9 cellular contexts compared by ENCODE assay signal in the genomic region with DNA sequence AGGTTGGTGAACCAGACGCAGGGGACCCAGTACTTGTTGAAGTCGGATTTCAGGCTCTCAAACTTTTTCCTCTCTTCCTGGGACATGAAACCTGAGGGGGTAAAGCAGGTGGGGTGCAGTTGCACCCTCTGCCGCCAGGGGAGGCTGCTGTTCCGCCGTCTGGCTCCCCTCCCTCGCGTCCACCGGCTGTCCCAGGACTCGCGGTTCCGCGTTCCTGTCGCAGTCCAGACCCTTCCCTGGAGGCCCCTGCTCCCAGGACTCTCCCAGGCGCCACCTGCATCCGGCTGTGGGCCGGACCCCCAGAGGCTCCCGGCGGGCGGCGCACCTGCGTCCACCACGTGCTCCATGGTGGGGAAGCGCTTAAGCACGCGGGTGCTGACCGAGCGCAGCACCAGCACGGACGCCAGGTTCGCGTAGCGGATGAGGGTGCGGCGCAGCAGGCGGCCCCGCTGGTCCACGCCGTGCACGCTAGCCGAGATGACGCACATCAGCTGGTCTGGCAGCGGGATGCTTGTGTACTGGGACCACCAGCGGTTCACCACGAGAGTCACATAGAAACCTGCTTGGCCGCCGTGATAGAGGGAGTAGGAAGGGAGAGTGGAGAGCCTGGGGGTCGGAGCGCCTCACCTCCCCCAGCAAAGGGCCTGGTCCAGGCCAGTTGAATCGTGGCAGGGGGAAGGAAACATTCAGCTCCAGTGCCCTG. TPM values are rescaled to one million over a fixed set of nuclear protein-coding genes. Genes with fewer than 3 reads are reported as not detected.
A peak's percentile ranks its signal among the peaks of the same experiment; 100 is the strongest.
DNase-seq lines count a peak whose midpoint lies in the region; ATAC-seq, FAIRE-seq and TF ChIP-seq lines count a peak whose summit lies in the region.
"Had no signal": no experiment of that assay in that cellular context is flagged by ENCODE, and none has a peak within 500 bp of the region (broad histone marks: within the 10 kb centered on the region; RNA-seq: fewer than 3 reads in every experiment).

No MANE protein-coding gene starts in this region.

- H3K4me3 ChIP-seq in K562 (no peak overlapping the region), smooth muscle cell (peak overlapping the region; percentile 28)

- 58% methylated on average over 45 of the region's 49 CpGs for WGBS in K562 (ENCODE audit: insufficient coverage, low coverage, missing lambda C conversion rate)
- WGBS in smooth muscle cell (ENCODE audit: low lambda C conversion rate): 12% methylated on average over 47 of the region's 49 CpGs

- H2AFZ ChIP-seq in K562 (ENCODE audit: low read depth, low read length) (peak overlapping the region; percentile 78), smooth muscle cell (ENCODE audit: low read depth) (no peak overlapping the region)

- H3K4me2 ChIP-seq in K562 (ENCODE audit: insufficient read depth, low read length) (no peak overlapping the region; the same call in 1 of the 2 replicates), smooth muscle cell (peak overlapping the region; percentile 74)

- peak; percentile 73 for FAIRE-seq in K562 (lab: Jason Lieb, UNC)

- H3K4me1 ChIP-seq in K562 (replicated peaks in 1 of 2; ENCODE audit: control insufficient read depth in 2 of 2, insufficient read depth in 2 of 2, low read length in 2 of 2): peaks cover 8 to 18% of the 10 kb centered on the region in 2 experiments; a peak in 4 of 5 replicates
- peaks cover 12% of the 10 kb centered on the region for H3K4me1 ChIP-seq in smooth muscle cell (ENCODE audit: low read depth)

- POLR2A ChIA-PET in K562 (lab: Yijun Ruan, JAX): interaction anchor here (0.6 to 12.0 kb wide), 6 partner anchors 8 to 226 kb away, joined by 3 to 253 read pairs (median 6); partner anchors contain the start of genes BTBD19 and RPS8

- peaks cover 10% of the 10 kb centered on the region for H3F3A ChIP-seq in smooth muscle cell (ENCODE audit: low read depth)

- DNase-seq in GM10266 (ENCODE audit: extremely low spot score) (peak; percentile 80), K562 (ENCODE audit: extremely low read depth in 1 of 4, low spot score in 3 of 4) (peak; percentile 78 to 84 (median 82)), iPS-NIHi11 (ENCODE audit: low spot score) (peak; percentile 84), smooth muscle cell (lab: John Stamatoyannopoulos, UW; ENCODE audit: unreplicated experiment) (no peak)

- TF ChIP-seq EP300 in K562 (IDR thresholded peaks at IDR 0.05; ENCODE audit: low read length): no peak

- TF ChIP-seq CTCF in GM10266 (IDR thresholded peaks at IDR 0.05; ENCODE audit: control insufficient read depth, insufficient read depth, low read depth, missing control alignments) (peak; percentile 87), K562 (IDR thresholded peaks at IDR 0.05 in 2 of 3, conservative IDR thresholded peaks at IDR 0.05 in 1 of 3; ENCODE audit: insufficient read depth in 2 of 3, low read depth in 1 of 3, low read length in 3 of 3) (peak; percentile 95 to 99 (median 96)), smooth muscle cell (IDR thresholded peaks at IDR 0.05; ENCODE audit: borderline replicate concordance, insufficient read depth, poor library complexity, severe bottlenecking) (peak; percentile 92)

- H3K27ac ChIP-seq in K562 (ENCODE audit: extremely low read depth, low read depth, low read length) (no peak overlapping the region), smooth muscle cell (ENCODE audit: low read depth) (no peak overlapping the region)

- TF ChIP-seq POLR2A in K562 (conservative IDR thresholded peaks at IDR 0.05): no peak

- no peaks in the 10 kb centered on the region for H4K20me1 ChIP-seq in K562 (replicated peaks; ENCODE audit: control insufficient read depth, insufficient read depth, low read length)
- H4K20me1 ChIP-seq in smooth muscle cell (ENCODE audit: low read depth): peaks cover under 1% of the 10 kb centered on the region

- in situ Hi-C loops in K562 (cut with MboI): no loop called here

- intact Hi-C loops in K562 (cut with micrococcal nuclease): no loop called here

- no peaks in the 10 kb centered on the region for H3K9me3 ChIP-seq in K562 (replicated peaks; ENCODE audit: control insufficient read depth, insufficient read depth, low read depth, low read length)
- H3K9me3 ChIP-seq in smooth muscle cell (replicated peaks; ENCODE audit: low read depth): no peaks in the 10 kb centered on the region

- H3K79me2 ChIP-seq in K562 (ENCODE audit: control insufficient read depth, insufficient read depth, low read length) (no peaks in the 10 kb centered on the region), smooth muscle cell (ENCODE audit: low read depth) (no peaks in the 10 kb centered on the region)

- BruUV-seq in K562 (replicated peaks; lab: Mats Ljungman, UMichigan): no TSS peak

- no peak overlapping the region for H3K27ac Mint-ChIP-seq in T-helper 1 cell treated with Interleukin-12 subunit alpha and Interleukin-12 subunit beta and Interleukin-4 antibody, amounts not matched to agents 30 μg/mL and 1 μg/mL, for 36 hours

- peaks cover 6% of the 10 kb centered on the region for H3K36me3 Mint-ChIP-seq in T-helper 1 cell treated with Interleukin-12 subunit alpha and Interleukin-12 subunit beta and Interleukin-4 antibody, amounts not matched to agents 30 μg/mL and 1 μg/mL, for 36 hours (ENCODE audit: low read depth)

- H3K27me3 ChIP-seq in K562 (ENCODE audit: control insufficient read depth in 2 of 2, insufficient read depth in 2 of 2, low read length in 2 of 2) (no peaks in the 10 kb centered on the region), smooth muscle cell (ENCODE audit: low read depth) (no peaks in the 10 kb centered on the region)

- CTCF ChIA-PET in K562 (lab: Yijun Ruan, JAX; ENCODE audit: low intra/inter-chr PET ratio): no interaction called here

- peak; percentile 24 to 91 for TF ChIP-seq RAD21 in K562 (CRISPR knock-in tag; conservative IDR thresholded peaks at IDR 0.05 in 1 of 2, IDR thresholded peaks at IDR 0.05 in 1 of 2)

- ATAC-seq in HG03159 (IDR thresholded peaks at IDR 0.05; ENCODE audit: unreplicated experiment) (peak; percentile 51), K562 (peak; percentile 84), GM19328 (IDR thresholded peaks at IDR 0.05; ENCODE audit: unreplicated experiment) (no peak), HG03342 (IDR thresholded peaks at IDR 0.05; ENCODE audit: unreplicated experiment) (no peak)

- H3K36me3 ChIP-seq in K562 (ENCODE audit: control insufficient read depth, insufficient read depth, low read length) (peaks cover 4% of the 10 kb centered on the region; the same call in 2 of the 3 replicates), smooth muscle cell (ENCODE audit: low read depth) (no peaks in the 10 kb centered on the region)

- peaks cover 24% of the 10 kb centered on the region for H3K4me1 Mint-ChIP-seq in T-helper 1 cell treated with Interleukin-12 subunit alpha and Interleukin-12 subunit beta and Interleukin-4 antibody, amounts not matched to agents 30 μg/mL and 1 μg/mL, for 36 hours (ENCODE audit: low read depth)

- H3K9me3 Mint-ChIP-seq in T-helper 1 cell treated with Interleukin-12 subunit alpha and Interleukin-12 subunit beta and Interleukin-4 antibody, amounts not matched to agents 30 μg/mL and 1 μg/mL, for 36 hours: no peaks in the 10 kb centered on the region

- H3K27me3 Mint-ChIP-seq in T-helper 1 cell treated with Interleukin-12 subunit alpha and Interleukin-12 subunit beta and Interleukin-4 antibody, amounts not matched to agents 30 μg/mL and 1 μg/mL, for 36 hours (ENCODE audit: low read depth): no peaks in the 10 kb centered on the region

- peak overlapping the region; percentile 65 for H3K4me3 Mint-ChIP-seq in T-helper 1 cell treated with Interleukin-12 subunit alpha and Interleukin-12 subunit beta and Interleukin-4 antibody, amounts not matched to agents 30 μg/mL and 1 μg/mL, for 36 hours

- H3K9ac ChIP-seq in K562 (ENCODE audit: insufficient read depth in 1 of 2, low read depth in 2 of 2, low read length in 2 of 2) (peak overlapping the region in 1 of 2 experiments; percentile 18; a peak in 2 of 4 replicates), smooth muscle cell (ENCODE audit: low read depth) (no peak overlapping the region)

- H3K9me1 ChIP-seq in K562 (ENCODE audit: control insufficient read depth, insufficient read depth, low read length): no peaks in the 10 kb centered on the region

RNA-seq across cellular contexts. Expression of gene BEST4, which starts 1.7 kb away (rescaled TPM):
- 0.23 TPM in 1 of 2 replicates, not detected in the other for total RNA-seq in K562 (2011; cell fraction: chromatin; rRNA removed; ENCODE audit: low replicate concordance)
- not detected in 2 replicates for total RNA-seq in K562 (2011; cell fraction: nucleolus; rRNA removed)
- 0.38 TPM in 1 of 2 replicates, not detected in the other for total RNA-seq in K562 (2011; cell fraction: nucleoplasm; rRNA removed)
- total RNA-seq in K562 (2014; rRNA removed) (not detected in 2 replicates), K562 (2014; rRNA removed; fragmentation: Illumina TruSeq; extraction: Trizol) (not detected in 2 replicates), K562 (2015; rRNA removed; fragmentation: Illumina TruSeq; extraction: Trizol) (not detected in 2 replicates), K562 (2021) (not detected in 2 replicates), smooth muscle cell (0.54 TPM in 1 of 2 replicates, not detected in the other)
- polyA plus RNA-seq in K562 (2011; rRNA removed) (0.05 and 0.07 TPM in 2 replicates), K562 (2014; fragmentation: Illumina TruSeq; extraction: Trizol) (not detected in 2 replicates), K562 (2014; fragmentation: Nextera tagmentation; extraction: Ambion mirVana) (not detected), K562 (2014; rRNA removed) (0.11 TPM in 1 of 2 replicates, not detected in the other), smooth muscle cell (0.78 and 0.89 TPM in 2 replicates)
- polyA plus RNA-seq in K562 (2011; cell fraction: cytosol; rRNA removed): 0.07 and 0.13 TPM in 2 replicates
- polyA plus RNA-seq in K562 (2011; cell fraction: nucleus; rRNA removed): 0.24 and 0.60 TPM in 2 replicates
- polyA plus RNA-seq in K562 (2012): 0.04 and 0.06 TPM in 2 replicates
- not detected in 2 replicates for polyA minus RNA-seq in K562 (2011; rRNA and poly(A)+ RNA removed)
- polyA minus RNA-seq in K562 (2011; cell fraction: cytosol; rRNA and poly(A)+ RNA removed): not detected in 2 replicates
- not detected in 2 replicates for polyA minus RNA-seq in K562 (2011; cell fraction: nucleus; rRNA and poly(A)+ RNA removed)
- total RNA-seq: glomerular endothelial cell had no signal

RNA-seq across cellular contexts. Expression of gene RPS8, which starts 10.9 kb away (rescaled TPM):
- total RNA-seq in K562 (2011; cell fraction: chromatin; rRNA removed; ENCODE audit: low replicate concordance): 542 and 786 TPM in 2 replicates
- total RNA-seq in K562 (2011; cell fraction: nucleolus; rRNA removed): 948 and 967 TPM in 2 replicates
- total RNA-seq in K562 (2011; cell fraction: nucleoplasm; rRNA removed): 930 and 1,480 TPM in 2 replicates
- total RNA-seq in K562 (2014; rRNA removed) (3,851 and 4,431 TPM in 2 replicates), K562 (2014; rRNA removed; fragmentation: Illumina TruSeq; extraction: Trizol) (2,850 and 3,258 TPM in 2 replicates), K562 (2015; rRNA removed; fragmentation: Illumina TruSeq; extraction: Trizol) (3,074 and 3,307 TPM in 2 replicates), K562 (2021) (3,109 and 3,518 TPM in 2 replicates), smooth muscle cell (2,002 and 2,330 TPM in 2 replicates)
- polyA plus RNA-seq in K562 (2011; rRNA removed) (2,871 and 3,497 TPM in 2 replicates), K562 (2014; fragmentation: Illumina TruSeq; extraction: Trizol) (2,545 and 2,717 TPM in 2 replicates), K562 (2014; fragmentation: Nextera tagmentation; extraction: Ambion mirVana) (1,000 to 10,000 TPM; 2,431 to 2,562 TPM), K562 (2014; rRNA removed) (3,694 and 4,168 TPM in 2 replicates), smooth muscle cell (478 and 530 TPM in 2 replicates)
- polyA plus RNA-seq in K562 (2011; cell fraction: cytosol; rRNA removed): 2,484 and 3,204 TPM in 2 replicates
- 1,065 and 1,968 TPM in 2 replicates for polyA plus RNA-seq in K562 (2011; cell fraction: nucleus; rRNA removed)
- polyA plus RNA-seq in K562 (2012): 3,267 and 3,835 TPM in 2 replicates
- polyA minus RNA-seq in K562 (2011; rRNA and poly(A)+ RNA removed): 1,274 and 1,304 TPM in 2 replicates
- polyA minus RNA-seq in K562 (2011; cell fraction: cytosol; rRNA and poly(A)+ RNA removed): 927 and 1,052 TPM in 2 replicates
- polyA minus RNA-seq in K562 (2011; cell fraction: nucleus; rRNA and poly(A)+ RNA removed): 256 and 454 TPM in 2 replicates

RNA-seq across cellular contexts. Expression of gene PLK3, which starts 13.9 kb away (rescaled TPM):
- 66.7 and 212 TPM in 2 replicates for total RNA-seq in K562 (2011; cell fraction: chromatin; rRNA removed; ENCODE audit: low replicate concordance)
- 133 and 170 TPM in 2 replicates for total RNA-seq in K562 (2011; cell fraction: nucleolus; rRNA removed)
- 70.2 and 84.7 TPM in 2 replicates for total RNA-seq in K562 (2011; cell fraction: nucleoplasm; rRNA removed)
- total RNA-seq in K562 (2014; rRNA removed) (15.3 and 17.4 TPM in 2 replicates), K562 (2014; rRNA removed; fragmentation: Illumina TruSeq; extraction: Trizol) (5.2 and 6.6 TPM in 2 replicates), K562 (2015; rRNA removed; fragmentation: Illumina TruSeq; extraction: Trizol) (5.8 and 7.7 TPM in 2 replicates), K562 (2021) (17.9 and 19.3 TPM in 2 replicates), smooth muscle cell (26.2 and 42.0 TPM in 2 replicates)
- polyA plus RNA-seq in K562 (2011; rRNA removed) (11.0 and 15.5 TPM in 2 replicates), K562 (2014; fragmentation: Illumina TruSeq; extraction: Trizol) (12.2 and 14.0 TPM in 2 replicates), K562 (2014; fragmentation: Nextera tagmentation; extraction: Ambion mirVana) (1 to 10 TPM in 1 of 2 experiments, under 1 TPM in 1; 0.52 to 1.9 TPM), K562 (2014; rRNA removed) (22.7 and 24.2 TPM in 2 replicates), smooth muscle cell (39.7 and 71.6 TPM in 2 replicates)
- polyA plus RNA-seq in K562 (2011; cell fraction: cytosol; rRNA removed): 14.0 and 19.5 TPM in 2 replicates
- 73.9 and 132 TPM in 2 replicates for polyA plus RNA-seq in K562 (2011; cell fraction: nucleus; rRNA removed)
- polyA plus RNA-seq in K562 (2012): 10.1 and 18.5 TPM in 2 replicates
- polyA minus RNA-seq in K562 (2011; rRNA and poly(A)+ RNA removed): 5.5 and 7.4 TPM in 2 replicates
- polyA minus RNA-seq in K562 (2011; cell fraction: cytosol; rRNA and poly(A)+ RNA removed): 7.5 and 8.9 TPM in 2 replicates
- polyA minus RNA-seq in K562 (2011; cell fraction: nucleus; rRNA and poly(A)+ RNA removed): 34.8 and 42.1 TPM in 2 replicates

RNA-seq across cellular contexts. Expression of gene DYNLT4, which starts 20.9 kb away (rescaled TPM):
- total RNA-seq in K562 (2011; cell fraction: chromatin; rRNA removed; ENCODE audit: low replicate concordance): not detected in 2 replicates
- 0.83 and 2.2 TPM in 2 replicates for total RNA-seq in K562 (2011; cell fraction: nucleolus; rRNA removed)
- 0.59 TPM in 1 of 2 replicates, not detected in the other for total RNA-seq in K562 (2011; cell fraction: nucleoplasm; rRNA removed)
- total RNA-seq in K562 (2014; rRNA removed): 0.73 TPM in 1 of 2 replicates, not detected in the other
- total RNA-seq in K562 (2014; rRNA removed; fragmentation: Illumina TruSeq; extraction: Trizol): not detected in 2 replicates
- total RNA-seq in K562 (2015; rRNA removed; fragmentation: Illumina TruSeq; extraction: Trizol): not detected in 2 replicates
- 0.29 TPM in 1 of 2 replicates, not detected in the other for total RNA-seq in K562 (2021)
- polyA plus RNA-seq in K562 (2011; rRNA removed): 0.11 TPM in 1 of 2 replicates, not detected in the other
- 0.13 TPM in 1 of 2 replicates, not detected in the other for polyA plus RNA-seq in K562 (2011; cell fraction: cytosol; rRNA removed)
- 0.38 and 0.57 TPM in 2 replicates for polyA plus RNA-seq in K562 (2011; cell fraction: nucleus; rRNA removed)
- 0.10 and 0.18 TPM in 2 replicates for polyA plus RNA-seq in K562 (2012)
- polyA plus RNA-seq in K562 (2014; fragmentation: Illumina TruSeq; extraction: Trizol): not detected in 2 replicates
- polyA plus RNA-seq in K562 (2014; fragmentation: Nextera tagmentation; extraction: Ambion mirVana): not detected
- polyA plus RNA-seq in K562 (2014; rRNA removed): not detected in 2 replicates
- not detected in 2 replicates for polyA minus RNA-seq in K562 (2011; rRNA and poly(A)+ RNA removed)
- not detected in 2 replicates for polyA minus RNA-seq in K562 (2011; cell fraction: cytosol; rRNA and poly(A)+ RNA removed)
- polyA minus RNA-seq in K562 (2011; cell fraction: nucleus; rRNA and poly(A)+ RNA removed): 0.44 and 0.54 TPM in 2 replicates
- 1.1 and 2.0 TPM in 2 replicates for total RNA-seq in smooth muscle cell
- polyA plus RNA-seq in smooth muscle cell: 1.6 and 5.8 TPM in 2 replicates

RNA-seq across cellular contexts. Expression of gene BTBD19, which starts 22.0 kb away (rescaled TPM):
- 7.6 and 19.8 TPM in 2 replicates for total RNA-seq in K562 (2011; cell fraction: chromatin; rRNA removed; ENCODE audit: low replicate concordance)
- total RNA-seq in K562 (2011; cell fraction: nucleolus; rRNA removed): 8.9 and 14.7 TPM in 2 replicates
- total RNA-seq in K562 (2011; cell fraction: nucleoplasm; rRNA removed): 8.6 and 18.8 TPM in 2 replicates
- total RNA-seq in K562 (2014; rRNA removed): 0.73 and 1.5 TPM in 2 replicates
- 0.32 and 0.76 TPM in 2 replicates for total RNA-seq in K562 (2014; rRNA removed; fragmentation: Illumina TruSeq; extraction: Trizol)
- total RNA-seq in K562 (2015; rRNA removed; fragmentation: Illumina TruSeq; extraction: Trizol): 0.41 and 0.72 TPM in 2 replicates
- 1.7 and 2.0 TPM in 2 replicates for total RNA-seq in K562 (2021)
- 1.4 and 1.5 TPM in 2 replicates for polyA plus RNA-seq in K562 (2011; rRNA removed)
- polyA plus RNA-seq in K562 (2011; cell fraction: cytosol; rRNA removed): 0.86 and 1.3 TPM in 2 replicates
- 5.9 and 14.9 TPM in 2 replicates for polyA plus RNA-seq in K562 (2011; cell fraction: nucleus; rRNA removed)
- polyA plus RNA-seq in K562 (2012): 1.6 and 2.0 TPM in 2 replicates
- 0.95 and 1.4 TPM in 2 replicates for polyA plus RNA-seq in K562 (2014; fragmentation: Illumina TruSeq; extraction: Trizol)
- under 1 TPM; 0.22 to 0.38 TPM for polyA plus RNA-seq in K562 (2014; fragmentation: Nextera tagmentation; extraction: Ambion mirVana)
- 1.8 and 1.9 TPM in 2 replicates for polyA plus RNA-seq in K562 (2014; rRNA removed)
- polyA minus RNA-seq in K562 (2011; rRNA and poly(A)+ RNA removed): 0.75 and 1.1 TPM in 2 replicates
- 1.8 TPM in 1 of 2 replicates, not detected in the other for polyA minus RNA-seq in K562 (2011; cell fraction: cytosol; rRNA and poly(A)+ RNA removed)
- 4.9 and 5.0 TPM in 2 replicates for polyA minus RNA-seq in K562 (2011; cell fraction: nucleus; rRNA and poly(A)+ RNA removed)
- 9.5 and 11.9 TPM in 2 replicates for total RNA-seq in smooth muscle cell
- polyA plus RNA-seq in smooth muscle cell: 11.0 and 27.4 TPM in 2 replicates

Comparison
In these comparisons a context has a peak if more than half of its experiments do, and no peak if none do; other contexts are left out.
1. ATAC-seq: peak in HG03159 (single experiment) and K562 (single experiment); none in GM19328 (single experiment) and HG03342 (single experiment).
2. Peak in every context shown above with its lines, with median percentiles within 50 percentile points of each other: CTCF ChIP-seq.